In the genomic region with DNA sequence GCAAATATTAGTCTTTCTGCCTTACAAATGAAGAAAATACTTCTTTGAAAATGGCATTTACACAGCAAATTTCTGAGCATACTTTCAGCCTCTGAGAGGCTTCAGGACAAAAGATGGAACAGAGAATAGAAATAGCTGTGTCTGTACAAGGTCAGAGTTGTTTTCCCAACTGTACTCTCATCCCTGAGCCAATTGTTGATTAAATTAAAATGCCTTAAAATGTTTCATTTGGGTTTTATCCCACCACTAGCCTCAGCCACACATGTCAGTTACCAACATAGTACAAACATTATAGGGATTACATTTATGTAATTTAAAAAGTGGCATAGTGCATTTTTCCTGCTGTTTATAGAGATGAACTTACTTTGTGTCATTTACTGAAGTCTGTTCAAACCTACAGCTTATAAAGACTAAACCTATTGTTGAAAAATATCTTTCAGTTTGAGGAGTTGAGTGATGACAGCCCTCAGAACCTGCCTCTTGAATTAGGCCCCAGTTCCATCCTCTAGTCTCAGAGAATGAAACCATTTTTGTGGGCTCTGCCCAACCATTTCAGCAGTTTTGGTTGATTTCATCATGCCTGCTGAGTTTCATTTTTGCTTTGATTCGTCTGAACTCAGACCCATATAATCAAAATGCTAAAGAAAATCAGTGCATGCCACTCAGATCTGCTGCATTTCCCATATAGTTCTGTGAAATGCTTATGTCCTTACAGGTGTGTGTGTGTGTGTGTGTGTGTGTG, we compare ENCODE assay signal across 10 cellular contexts.
A peak's percentile ranks its signal among the peaks of the same experiment; 100 is the strongest.
DNase-seq lines count a peak whose midpoint lies in the region; ATAC-seq and TF ChIP-seq lines count a peak whose summit lies in the region.
"Had no signal": no experiment of that assay in that cellular context is flagged by ENCODE, and none has a peak within 500 bp of the region (broad histone marks: within the 10 kb centered on the region; RNA-seq: fewer than 3 reads in every experiment).

No MANE protein-coding gene starts in this region.

- H4K20me1 ChIP-seq in H9 (ENCODE audit: control insufficient read depth, insufficient read depth, insufficient read length): no peaks in the 10 kb centered on the region

- no peaks in the 10 kb centered on the region for H3K27me3 ChIP-seq in CD4-positive, CD25-positive, alpha-beta regulatory T cell (ENCODE audit: control insufficient read depth, insufficient read depth, low read length)
- H3K27me3 ChIP-seq in H9 (ENCODE audit: insufficient read depth, low read length) (no peaks in the 10 kb centered on the region), upper lobe of right lung (no peaks in the 10 kb centered on the region)

- H2BK5ac ChIP-seq in H9 (ENCODE audit: insufficient read length, low read length): no peak overlapping the region

- H3K36me3 ChIP-seq in CD4-positive, CD25-positive, alpha-beta regulatory T cell (ENCODE audit: control insufficient read depth, insufficient read depth, low read length): no peaks in the 10 kb centered on the region
- no peaks in the 10 kb centered on the region for H3K36me3 ChIP-seq in upper lobe of right lung

- H3K56ac ChIP-seq in H9 (ENCODE audit: insufficient read length, low read depth, low read length): no peak overlapping the region

- H3K27ac Mint-ChIP-seq in CD4-positive, CD25-positive, alpha-beta regulatory T cell: peak overlapping the region in 1 of 3 donors; percentile 27
- no peak overlapping the region for H3K27ac Mint-ChIP-seq in H9
- no peak overlapping the region for H3K27ac Mint-ChIP-seq in natural killer cell treated with Interleukin-12 subunit alpha and Interleukin-12 subunit beta and Interleukin-15 and Interleukin-18, amount 100 ng/mL, for 72 hours

- TF ChIP-seq CTCF in H9 (conservative IDR thresholded peaks at IDR 0.05): no peak
- no peak for TF ChIP-seq CTCF in upper lobe of right lung (IDR thresholded peaks at IDR 0.05)

- no peak overlapping the region for H2BK12ac ChIP-seq in H9 (ENCODE audit: insufficient read length, low read depth, low read length)

- no peak overlapping the region for H4K8ac ChIP-seq in H9 (replicated peaks; ENCODE audit: insufficient read length, low read depth, low read length)

- H3K4me3 ChIP-seq in CD4-positive, CD25-positive, alpha-beta regulatory T cell (ENCODE audit: low read depth, low read length): peak overlapping the region; percentile 0
- H3K4me3 ChIP-seq in upper lobe of right lung: no peak overlapping the region

- peaks cover 0 to 5% (median 0%) of the 10 kb centered on the region in 7 donors for H3K9me3 Mint-ChIP-seq in CD4-positive, CD25-positive, alpha-beta regulatory T cell
- H3K9me3 Mint-ChIP-seq in H9: peaks cover 8 to 13% of the 10 kb centered on the region in 2 experiments; a peak in 4 of 5 replicates
- H3K9me3 Mint-ChIP-seq in natural killer cell treated with Interleukin-12 subunit alpha and Interleukin-12 subunit beta and Interleukin-15 and Interleukin-18, amount 100 ng/mL, for 72 hours: peaks cover 3% of the 10 kb centered on the region

- intact Hi-C loops in upper lobe of right lung (cut with DNase I): no loop called here

- no peak overlapping the region for H3K27ac ChIP-seq in CD4-positive, CD25-positive, alpha-beta regulatory T cell (ENCODE audit: insufficient read depth, low read length, poor library complexity, severe bottlenecking)
- no peak overlapping the region for H3K27ac ChIP-seq in H9 (ENCODE audit: insufficient read length, low read depth, low read length)
- no peak overlapping the region for H3K27ac ChIP-seq in upper lobe of right lung
- H3K27ac ChIP-seq: epithelial cell of prostate had no signal

- no peak overlapping the region for H3K4me2 ChIP-seq in H9 (ENCODE audit: insufficient read depth, insufficient read length, low read length)

- no peak overlapping the region for H4K5ac ChIP-seq in H9 (ENCODE audit: insufficient read length, low read depth, low read length)

- H3K18ac ChIP-seq in H9 (ENCODE audit: insufficient read length, low read depth, low read length): no peak overlapping the region

- no peak overlapping the region for H2AFZ ChIP-seq in H9 (ENCODE audit: low read length)

- H4K91ac ChIP-seq in H9 (ENCODE audit: insufficient read length, low read depth, low read length): no peak overlapping the region

- ATAC-seq in CD4-positive, CD25-positive, alpha-beta regulatory T cell (ENCODE audit: low read depth in 2 of 2): no peak
- ATAC-seq in GM18909 (IDR thresholded peaks at IDR 0.05; ENCODE audit: poor library complexity, unreplicated experiment) (peak; percentile 85), HG02678 (IDR thresholded peaks at IDR 0.05; ENCODE audit: unreplicated experiment) (peak; percentile 56), HG03460 (IDR thresholded peaks at IDR 0.05; ENCODE audit: unreplicated experiment) (peak; percentile 72), upper lobe of right lung (no peak)
- no peak for ATAC-seq in natural killer cell treated with Interleukin-12 subunit alpha and Interleukin-12 subunit beta and Interleukin-15 and Interleukin-18, amount 100 ng/mL, for 72 hours

- H3K4me1 ChIP-seq in CD4-positive, CD25-positive, alpha-beta regulatory T cell (ENCODE audit: control insufficient read depth, insufficient read depth, low read length, poor library complexity, severe bottlenecking): no peaks in the 10 kb centered on the region
- H3K4me1 ChIP-seq in H9 (ENCODE audit: insufficient read depth, low read length): no peaks in the 10 kb centered on the region
- no peaks in the 10 kb centered on the region for H3K4me1 ChIP-seq in upper lobe of right lung

- no peak overlapping the region for H3K23ac ChIP-seq in H9 (ENCODE audit: insufficient read length, low read depth, low read length)

- no peak overlapping the region for H2AK5ac ChIP-seq in H9 (ENCODE audit: insufficient read length, low read length)

- no peaks in the 10 kb centered on the region for H3K27me3 Mint-ChIP-seq in CD4-positive, CD25-positive, alpha-beta regulatory T cell
- peaks cover 2% of the 10 kb centered on the region for H3K27me3 Mint-ChIP-seq in H9 (ENCODE audit: low read depth)
- no peaks in the 10 kb centered on the region for H3K27me3 Mint-ChIP-seq in natural killer cell treated with Interleukin-12 subunit alpha and Interleukin-12 subunit beta and Interleukin-15 and Interleukin-18, amount 100 ng/mL, for 72 hours

- WGBS in H9 (ENCODE audit: extremely low coverage, insufficient read length, low lambda C conversion rate): no CpG with 5 or more reads among the region's 1 CpG

- no peaks in the 10 kb centered on the region for H3K9me3 ChIP-seq in CD4-positive, CD25-positive, alpha-beta regulatory T cell (ENCODE audit: control insufficient read depth in 2 of 2, low read length in 2 of 2)
- no peaks in the 10 kb centered on the region for H3K9me3 ChIP-seq in H9 (ENCODE audit: control insufficient read depth, low read depth, low read length)
- H3K9me3 ChIP-seq in upper lobe of right lung: no peaks in the 10 kb centered on the region

- H3K9ac ChIP-seq in H9 (ENCODE audit: extremely low read depth, insufficient read length, low read length): no peak overlapping the region

- H3K14ac ChIP-seq in H9 (ENCODE audit: insufficient read depth, low read length): no peak overlapping the region

- H3K4me1 Mint-ChIP-seq in CD4-positive, CD25-positive, alpha-beta regulatory T cell: peaks cover 0 to 10% (median 1%) of the 10 kb centered on the region in 4 donors
- peaks cover 33 to 35% of the 10 kb centered on the region in 2 experiments for H3K4me1 Mint-ChIP-seq in H9
- H3K4me1 Mint-ChIP-seq in natural killer cell treated with Interleukin-12 subunit alpha and Interleukin-12 subunit beta and Interleukin-15 and Interleukin-18, amount 100 ng/mL, for 72 hours (ENCODE audit: low read depth in 2 of 2): no peaks in the 10 kb centered on the region

- no peaks in the 10 kb centered on the region for H3K36me3 Mint-ChIP-seq in CD4-positive, CD25-positive, alpha-beta regulatory T cell
- H3K36me3 Mint-ChIP-seq in H9 (ENCODE audit: insufficient read depth in 1 of 3, low read depth in 3 of 3): peaks cover 6 to 12% (median 8%) of the 10 kb centered on the region in 3 experiments; a peak in 6 of 7 replicates
- H3K36me3 Mint-ChIP-seq in natural killer cell treated with Interleukin-12 subunit alpha and Interleukin-12 subunit beta and Interleukin-15 and Interleukin-18, amount 100 ng/mL, for 72 hours: no peaks in the 10 kb centered on the region

- no peaks in the 10 kb centered on the region for H3K23me2 ChIP-seq in H9 (ENCODE audit: insufficient read length, low read depth, low read length, poor library complexity, severe bottlenecking)

- no peaks in the 10 kb centered on the region for H3K79me2 ChIP-seq in H9 (ENCODE audit: insufficient read depth, low read length)

- no peak overlapping the region for H2BK15ac ChIP-seq in H9 (ENCODE audit: low read depth, low read length)

- peak overlapping the region in 2 of 4 donors; percentile 0 to 34 for H3K4me3 Mint-ChIP-seq in CD4-positive, CD25-positive, alpha-beta regulatory T cell
- no peak overlapping the region for H3K4me3 Mint-ChIP-seq in H9
- H3K4me3 Mint-ChIP-seq in natural killer cell treated with Interleukin-12 subunit alpha and Interleukin-12 subunit beta and Interleukin-15 and Interleukin-18, amount 100 ng/mL, for 72 hours: no peak overlapping the region

- DNase-seq in CD4-positive, CD25-positive, alpha-beta regulatory T cell: peak in 2 of 3 donors; percentile 0 to 16
- DNase-seq in H9 (no peak), NCI-H226 (no peak), upper lobe of right lung (no peak)
- no peak for DNase-seq in natural killer cell treated with Interleukin-12 subunit alpha and Interleukin-12 subunit beta and Interleukin-15 and Interleukin-18, amount 100 ng/mL, for 72 hours (ENCODE audit: low spot score)
- DNase-seq: NCI-H2107 had no signal

- H3T11ph ChIP-seq in H9 (ENCODE audit: low read length): no peak overlapping the region

- no peak overlapping the region for H2BK20ac ChIP-seq in H9 (ENCODE audit: low read depth, low read length, poor library complexity, severe bottlenecking)

- H3K4ac ChIP-seq in H9 (ENCODE audit: low read depth, low read length): no peak overlapping the region

- no peaks in the 10 kb centered on the region for H3K79me1 ChIP-seq in H9 (ENCODE audit: insufficient read depth, low read depth, low read length, poor library complexity, severe bottlenecking)

- no peak overlapping the region for H2BK120ac ChIP-seq in H9 (ENCODE audit: low read depth, low read length, poor library complexity, severe bottlenecking)

Comparison
In these comparisons a context has a peak if more than half of its experiments do, and no peak if none do; other contexts are left out.
1. ATAC-seq: peak in GM18909 (single experiment), HG02678 (single experiment) and HG03460 (single experiment); none in CD4-positive, CD25-positive, alpha-beta regulatory T cell (0 of 2), natural killer cell treated with Interleukin-12 subunit alpha and Interleukin-12 subunit beta and Interleukin-15 and Interleukin-18, amount 100 ng/mL, for 72 hours (0 of 2) and upper lobe of right lung (single experiment).
2. DNase-seq: peak in CD4-positive, CD25-positive, alpha-beta regulatory T cell (2 of 3); none in H9 (single experiment), NCI-H226 (single experiment), natural killer cell treated with Interleukin-12 subunit alpha and Interleukin-12 subunit beta and Interleukin-15 and Interleukin-18, amount 100 ng/mL, for 72 hours (single experiment) and upper lobe of right lung (single experiment).